Comparison of ENCODE assay signal across 3 cellular contexts in the genomic region with DNA sequence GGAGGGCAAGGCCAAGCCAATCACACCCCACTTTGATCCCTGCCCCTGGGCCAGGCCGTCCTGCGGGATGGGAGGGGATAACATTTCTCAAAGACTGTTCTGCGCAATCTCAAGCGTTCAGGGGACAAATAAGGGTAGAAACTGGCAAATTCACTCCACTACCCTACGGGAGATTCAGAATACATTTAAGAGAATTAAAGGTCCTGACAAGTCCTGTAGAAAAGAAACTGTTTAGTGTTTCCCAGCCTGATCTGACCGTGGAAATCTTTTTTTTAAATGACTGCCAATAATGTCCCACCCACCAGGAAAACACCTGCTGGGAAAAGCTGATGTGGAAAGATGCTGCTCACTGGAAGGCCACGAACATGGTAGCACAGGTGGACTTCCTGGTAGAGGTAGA.
TF ChIP-seq lines count a peak whose summit lies in the region.

No MANE protein-coding gene starts in this region.

TF ChIP-seq in A549, 52 proteins besides CTCF, POLR2A, EP300 and RAD21:
- TF ChIP-seq ZFP36 (IDR thresholded peaks at IDR 0.05; ENCODE audit: borderline replicate concordance, partially characterized antibody) (peak; percentile 35), RCOR1 (IDR thresholded peaks at IDR 0.05; ENCODE audit: low read depth, low read length) (no peak), FOXS1 (CRISPR knock-in tag; IDR thresholded peaks at IDR 0.05) (no peak), HOXA7 (CRISPR knock-in tag; IDR thresholded peaks at IDR 0.05) (peak; percentile 48; the same call in 1 of the 2 replicates), HOXB5 (CRISPR knock-in tag; IDR thresholded peaks at IDR 0.05) (no peak), TFCP2L1 (CRISPR knock-in tag; IDR thresholded peaks at IDR 0.05) (no peak), ZSCAN20 (CRISPR knock-in tag; IDR thresholded peaks at IDR 0.05) (no peak), BHLHE40 (IDR thresholded peaks at IDR 0.05; ENCODE audit: low read depth, low read length) (no peak), NFE2L2 (conservative IDR thresholded peaks at IDR 0.05; ENCODE audit: low read length) (no peak), MYC (IDR thresholded peaks at IDR 0.05; ENCODE audit: borderline replicate concordance, low read length) (no peak), RNF2 (IDR thresholded peaks at IDR 0.05; ENCODE audit: borderline replicate concordance, low read depth) (no peak), KDM1A (IDR thresholded peaks at IDR 0.05; ENCODE audit: low read depth) (no peak)
TF ChIP-seq in A549: peak in this region for 2.

TF ChIP-seq in HEK293, 187 proteins besides CTCF, POLR2A, EP300 and RAD21 (continued from another document):
- TF ChIP-seq ZNF585B (tag by site-specific recombination; IDR thresholded peaks at IDR 0.05) (no peak), YY2 (tag by site-specific recombination; IDR thresholded peaks at IDR 0.05) (no peak)
- TF ChIP-seq, protein P1, sequence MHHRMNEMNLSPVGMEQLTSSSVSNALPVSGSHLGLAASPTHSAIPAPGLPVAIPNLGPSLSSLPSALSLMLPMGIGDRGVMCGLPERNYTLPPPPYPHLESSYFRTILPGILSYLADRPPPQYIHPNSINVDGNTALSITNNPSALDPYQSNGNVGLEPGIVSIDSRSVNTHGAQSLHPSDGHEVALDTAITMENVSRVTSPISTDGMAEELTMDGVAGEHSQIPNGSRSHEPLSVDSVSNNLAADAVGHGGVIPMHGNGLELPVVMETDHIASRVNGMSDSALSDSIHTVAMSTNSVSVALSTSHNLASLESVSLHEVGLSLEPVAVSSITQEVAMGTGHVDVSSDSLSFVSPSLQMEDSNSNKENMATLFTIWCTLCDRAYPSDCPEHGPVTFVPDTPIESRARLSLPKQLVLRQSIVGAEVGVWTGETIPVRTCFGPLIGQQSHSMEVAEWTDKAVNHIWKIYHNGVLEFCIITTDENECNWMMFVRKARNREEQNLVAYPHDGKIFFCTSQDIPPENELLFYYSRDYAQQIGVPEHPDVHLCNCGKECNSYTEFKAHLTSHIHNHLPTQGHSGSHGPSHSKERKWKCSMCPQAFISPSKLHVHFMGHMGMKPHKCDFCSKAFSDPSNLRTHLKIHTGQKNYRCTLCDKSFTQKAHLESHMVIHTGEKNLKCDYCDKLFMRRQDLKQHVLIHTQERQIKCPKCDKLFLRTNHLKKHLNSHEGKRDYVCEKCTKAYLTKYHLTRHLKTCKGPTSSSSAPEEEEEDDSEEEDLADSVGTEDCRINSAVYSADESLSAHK (tag by site-specific recombination; IDR thresholded peaks at IDR 0.05) = peak; percentile 73
TF ChIP-seq in HEK293: peak in this region for 2.

TF ChIP-seq in K562, 482 proteins besides CTCF, POLR2A, EP300 and RAD21:
- TF ChIP-seq RBM25 (IDR thresholded peaks at IDR 0.05; ENCODE audit: low read depth, low read length, severe bottlenecking) (peak; percentile 24), GABPB1 (CRISPR knock-in tag; IDR thresholded peaks at IDR 0.05) (no peak), ZNF239 (CRISPR knock-in tag; IDR thresholded peaks at IDR 0.05) (peak; percentile 93), BRD9 (IDR thresholded peaks at IDR 0.05; ENCODE audit: low read depth, partially characterized antibody) (no peak)
